In genomic region chr3:10928961-10929471, GRCh38 we compare ENCODE assay signal across 21 cellular contexts.
DNase-seq lines count a peak whose midpoint lies in the region; ATAC-seq and TF ChIP-seq lines count a peak whose summit lies in the region.
"Had no signal": no experiment of that assay in that cellular context is flagged by ENCODE, and none has a peak within 500 bp of the region (broad histone marks: within the 10 kb centered on the region; RNA-seq: fewer than 3 reads in every experiment).

No MANE protein-coding gene starts in this region.

- H3K27ac Mint-ChIP-seq in H9 = no peak overlapping the region; a peak in 1 of 7 replicates
- H3K27ac Mint-ChIP-seq: IgD-negative memory B cell had no signal

- H4K20me1 ChIP-seq in H9 (ENCODE audit: control insufficient read depth, insufficient read depth, insufficient read length) = no peaks in the 10 kb centered on the region

- no peaks in the 10 kb centered on the region for H3K79me1 ChIP-seq in H9 (ENCODE audit: insufficient read depth, low read depth, low read length, poor library complexity, severe bottlenecking)

- H4K5ac ChIP-seq in H9 (ENCODE audit: insufficient read length, low read depth, low read length) = no peak overlapping the region

- H3K23ac ChIP-seq in H9 (ENCODE audit: insufficient read length, low read depth, low read length) = no peak overlapping the region

- H3T11ph ChIP-seq in H9 (ENCODE audit: low read length) = no peak overlapping the region

- no CpG with 5 or more reads among the region's 17 CpGs for WGBS in H9 (ENCODE audit: extremely low coverage, insufficient read length, low lambda C conversion rate)
- 90 to 91% methylated on average over 8 to 9 of the region's 17 CpGs for whole genome bisulfite sequencing in esophagus squamous epithelium, 2 donors

- no peak overlapping the region for H2BK5ac ChIP-seq in H9 (ENCODE audit: insufficient read length, low read length)

- no peak overlapping the region for H2AK5ac ChIP-seq in H9 (ENCODE audit: insufficient read length, low read length)

- H3K27ac ChIP-seq in H9 (ENCODE audit: insufficient read length, low read depth, low read length) (no peak overlapping the region), esophagus squamous epithelium (peak overlapping the region; percentile 87 to 92 (median 90))
- H3K27ac ChIP-seq: C4-2B had no signal

- TF ChIP-seq CTCF in H9 (conservative IDR thresholded peaks at IDR 0.05) (no peak), esophagus squamous epithelium (IDR thresholded peaks at IDR 0.05) (no peak)

- no peak overlapping the region for H4K8ac ChIP-seq in H9 (replicated peaks; ENCODE audit: insufficient read length, low read depth, low read length)

- no peak overlapping the region for H3K4me2 ChIP-seq in H9 (ENCODE audit: insufficient read depth, insufficient read length, low read length)

- H3K4me3 Mint-ChIP-seq in H9 = no peak overlapping the region
- H3K4me3 Mint-ChIP-seq: IgD-negative memory B cell had no signal

- no peak overlapping the region for H2BK20ac ChIP-seq in H9 (ENCODE audit: low read depth, low read length, poor library complexity, severe bottlenecking)

- H3K23me2 ChIP-seq in H9 (ENCODE audit: insufficient read length, low read depth, low read length, poor library complexity, severe bottlenecking) = no peaks in the 10 kb centered on the region

- H3K36me3 Mint-ChIP-seq in H9 (ENCODE audit: insufficient read depth in 1 of 3, low read depth in 3 of 3) = no peaks in the 10 kb centered on the region
- H3K36me3 Mint-ChIP-seq: CD8-positive, alpha-beta memory T cell had no signal

- no peak overlapping the region for H3K4me3 ChIP-seq in esophagus squamous epithelium

- peak; percentile 55 for DNase-seq in activated effector memory CD4-positive, alpha-beta T cell treated with anti-CD3 and anti-CD28 coated beads, Interleukin-2, amount 50 U/mL, for 16 hours
- DNase-seq in activated effector memory CD4-positive, alpha-beta T cell treated with Interleukin-2 at 50 U/mL for 16 hours = no peak
- DNase-seq in H9 (peak; percentile 20), esophagus squamous epithelium (lab: John Stamatoyannopoulos, UW) (no peak), posterior vena cava (ENCODE audit: low spot score) (peak; percentile 71), HuH-7 (ENCODE audit: low spot score) (no peak)
- DNase-seq: AML-193; Calu3; CD8-positive, alpha-beta memory T cell; DMS153; GOT3; MV-4-11; NCI-H2081 treated with DMSO at 0.1 percent for 48 hours; NCI-H526; OCI-M1; SHP77 had no signal

- H3K9me3 ChIP-seq in H9 (ENCODE audit: control insufficient read depth, low read depth, low read length) (no peaks in the 10 kb centered on the region), esophagus squamous epithelium (no peaks in the 10 kb centered on the region)

- no peaks in the 10 kb centered on the region for H3K79me2 ChIP-seq in H9 (ENCODE audit: insufficient read depth, low read length)

- no peaks in the 10 kb centered on the region; a peak in 1 of 5 replicates for H3K9me3 Mint-ChIP-seq in H9

- no peaks in the 10 kb centered on the region for H3K36me3 ChIP-seq in esophagus squamous epithelium

- H3K4me1 Mint-ChIP-seq in H9 = peaks cover 6 to 13% of the 10 kb centered on the region in 2 experiments
- H3K4me1 Mint-ChIP-seq: CD8-positive, alpha-beta memory T cell; IgD-negative memory B cell had no signal

- H3K18ac ChIP-seq in H9 (ENCODE audit: insufficient read length, low read depth, low read length) = no peak overlapping the region

- intact Hi-C loops in esophagus squamous epithelium (cut with DNase I) (no loop called here), posterior vena cava (cut with DNase I) (no loop called here)

- H3K27me3 Mint-ChIP-seq in H9 (ENCODE audit: low read depth) = peaks cover 7% of the 10 kb centered on the region

- no peak overlapping the region for H3K4ac ChIP-seq in H9 (ENCODE audit: low read depth, low read length)

- H3K14ac ChIP-seq in H9 (ENCODE audit: insufficient read depth, low read length) = no peak overlapping the region

- H3K4me1 ChIP-seq in H9 (ENCODE audit: insufficient read depth, low read length) (no peaks in the 10 kb centered on the region), esophagus squamous epithelium (peaks cover 19 to 70% (median 35%) of the 10 kb centered on the region in 3 donors)

- H2BK15ac ChIP-seq in H9 (ENCODE audit: low read depth, low read length) = no peak overlapping the region

- H2BK120ac ChIP-seq in H9 (ENCODE audit: low read depth, low read length, poor library complexity, severe bottlenecking) = no peak overlapping the region

- no peak overlapping the region for H3K9ac ChIP-seq in H9 (ENCODE audit: extremely low read depth, insufficient read length, low read length)

- no peaks in the 10 kb centered on the region for H3K27me3 ChIP-seq in H9 (ENCODE audit: insufficient read depth, low read length)
- no peaks in the 10 kb centered on the region for H3K27me3 ChIP-seq in esophagus squamous epithelium

- TF ChIP-seq POLR2A in esophagus squamous epithelium (IDR thresholded peaks at IDR 0.05) = no peak

- no peak overlapping the region for H2AFZ ChIP-seq in H9 (ENCODE audit: low read length)

- no peak overlapping the region for H3K56ac ChIP-seq in H9 (ENCODE audit: insufficient read length, low read depth, low read length)

- no peak overlapping the region for H2BK12ac ChIP-seq in H9 (ENCODE audit: insufficient read length, low read depth, low read length)

- ATAC-seq in GM18519 (IDR thresholded peaks at IDR 0.05; ENCODE audit: low FRiP score, unreplicated experiment) (no peak), HG03095 (IDR thresholded peaks at IDR 0.05; ENCODE audit: unreplicated experiment) (no peak)
- ATAC-seq: HCT116 had no signal

- H4K91ac ChIP-seq in H9 (ENCODE audit: insufficient read length, low read depth, low read length) = no peak overlapping the region

Comparison
In these comparisons a context has a peak if more than half of its experiments do, and no peak if none do; other contexts are left out.
1. DNase-seq: peak in activated effector memory CD4-positive, alpha-beta T cell treated with anti-CD3 and anti-CD28 coated beads, Interleukin-2, amount 50 U/mL, for 16 hours (single experiment), H9 (single experiment) and posterior vena cava (single experiment); none in activated effector memory CD4-positive, alpha-beta T cell treated with Interleukin-2 at 50 U/mL for 16 hours (single experiment), esophagus squamous epithelium (single experiment) and HuH-7 (single experiment).